Comparison of ENCODE assay signal across 8 cellular contexts in the genomic region with DNA sequence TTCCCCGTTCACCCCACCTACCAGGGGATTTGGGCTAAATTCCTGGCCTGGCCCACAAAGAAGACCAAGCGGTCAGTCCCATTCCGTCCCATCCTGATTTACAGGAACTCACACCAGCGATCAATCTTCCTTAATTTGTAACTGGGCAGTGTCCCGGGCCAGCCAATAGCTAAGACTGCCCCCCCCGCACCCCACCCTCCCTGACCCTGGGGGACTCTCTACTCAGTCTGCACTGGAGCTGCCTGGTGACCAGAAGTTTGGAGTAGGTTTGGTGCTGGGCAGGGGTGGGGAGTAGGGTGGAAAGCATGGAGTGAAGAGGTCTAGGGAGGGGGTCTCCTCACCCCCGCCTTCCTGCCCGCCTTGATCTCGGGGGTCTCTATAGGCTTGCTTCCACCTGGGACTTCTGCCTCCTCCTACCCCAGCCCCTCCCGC. TPM values are rescaled to one million over a fixed set of nuclear protein-coding genes. Genes with fewer than 3 reads are reported as not detected.
A peak's percentile ranks its signal among the peaks of the same experiment; 100 is the strongest.
DNase-seq lines count a peak whose midpoint lies in the region; ATAC-seq and TF ChIP-seq lines count a peak whose summit lies in the region.

Gene SERPING1 (plus strand): TSS at position 225 of the 432 bp plus-strand sequence. CDS start 586 bp downstream, outside the sequence.

- H3K9ac ChIP-seq in ES-I3 (ENCODE audit: low read depth, low read length) (peak within 1 kb of the TSS; percentile 46), iPS-20b (ENCODE audit: low read depth, low read length) (peak within 1 kb of the TSS; percentile 75)

- H3K4me3 ChIP-seq in iPS-20b (ENCODE audit: low read length) (peak within 1 kb of the TSS; percentile 72), gastrocnemius medialis (peak within 1 kb of the TSS; percentile 51 to 64 (median 60))

- peaks cover 17% of the 10 kb centered on the region for H3K4me1 ChIP-seq in ES-I3 (ENCODE audit: insufficient read depth, low read length)
- peaks cover 12% of the 10 kb centered on the region; the same call in 1 of the 2 replicates for H3K4me1 ChIP-seq in iPS-20b (ENCODE audit: insufficient read depth, low read length)
- peaks cover 0 to 7% of the 10 kb centered on the region in 2 donors for H3K4me1 ChIP-seq in gastrocnemius medialis

- H3K27me3 Mint-ChIP-seq in activated T-helper 2 cell treated with anti-CD3 and anti-CD28 coated beads, Interferon-gamma antibody, Interleukin-2, Interleukin-4, amounts not matched to agents 10 μg/mL and 5 μg/mL and 100 μg/mL, durations not matched to agents 14 hours and 24 hours and 36 hours (ENCODE audit: low read depth), result peaks cover 43% of the 10 kb centered on the region

- no peaks in the 10 kb centered on the region for H3K9me3 Mint-ChIP-seq in activated T-helper 2 cell treated with anti-CD3 and anti-CD28 coated beads, Interferon-gamma antibody, Interleukin-2, Interleukin-4, amounts not matched to agents 10 μg/mL and 5 μg/mL and 100 μg/mL, durations not matched to agents 14 hours and 24 hours and 36 hours

- peak; percentile 77 to 82 for ATAC-seq in gastrocnemius medialis

- TF ChIP-seq POLR2A in gastrocnemius medialis (IDR thresholded peaks at IDR 0.05), result no peak

- H3K9me3 ChIP-seq in ES-I3 (ENCODE audit: control insufficient read depth, insufficient read depth, low read length) (no peaks in the 10 kb centered on the region), iPS-20b (ENCODE audit: insufficient read depth, low read depth, low read length) (no peaks in the 10 kb centered on the region), gastrocnemius medialis (no peaks in the 10 kb centered on the region)

- TF ChIP-seq CTCF in gastrocnemius medialis (IDR thresholded peaks at IDR 0.05 in 4 of 5, conservative IDR thresholded peaks at IDR 0.05 in 1 of 5), result no peak

- no peaks in the 10 kb centered on the region for H3K27me3 ChIP-seq in iPS-20b (ENCODE audit: insufficient read depth, low read length)
- H3K27me3 ChIP-seq in gastrocnemius medialis, result peaks cover 4 to 16% (median 6%) of the 10 kb centered on the region in 3 donors

- DNase-seq in caudate nucleus (lab: John Stamatoyannopoulos, UW) (peak in 11 of 61 donors; percentile 1 to 58 (median 15)), gastrocnemius medialis (peak; percentile 44 to 72), activated T-cell treated with anti-CD3 and anti-CD28 coated beads for 4 hours (no peak), NCI-H2227 treated with DMSO at 0.1 percent for 48 hours (lab: John Stamatoyannopoulos, UW) (no peak)
- no peak for DNase-seq in stimulated activated CD4-positive, alpha-beta T cell treated with anti-CD3 and anti-CD28 coated beads, Interleukin-4, amount 100 ng/mL, for 24 hours
- DNase-seq in activated T-helper 2 cell treated with anti-CD3 and anti-CD28 coated beads, Interferon-gamma antibody, Interleukin-2, Interleukin-4, amounts not matched to agents 10 μg/mL and 5 μg/mL and 100 μg/mL, durations not matched to agents 14 hours and 24 hours and 36 hours (ENCODE audit: low spot score), result no peak

- intact Hi-C loops in gastrocnemius medialis (cut with DNase I; ENCODE audit: low total_unique reads), result loop anchor here (2.0 kb wide), 1 partner anchor 31 kb away; the partner anchor contains the start of gene UBE2L6
- intact Hi-C loops in activated T-helper 2 cell treated with anti-CD3 and anti-CD28 coated beads, Interferon-gamma antibody, Interleukin-2, Interleukin-4, amounts not matched to agents 10 μg/mL and 5 μg/mL and 100 μg/mL, durations not matched to agents 14 hours and 24 hours and 36 hours (cut with micrococcal nuclease), result no loop called here

- H3K27ac ChIP-seq in caudate nucleus (ENCODE audit: low read depth, low read length) (peak within 1 kb of the TSS; percentile 39), iPS-20b (ENCODE audit: low read length) (peak within 1 kb of the TSS; percentile 77), gastrocnemius medialis (peak within 1 kb of the TSS; percentile 76 to 90 (median 84))

- H3K36me3 Mint-ChIP-seq in activated T-helper 2 cell treated with anti-CD3 and anti-CD28 coated beads, Interferon-gamma antibody, Interleukin-2, Interleukin-4, amounts not matched to agents 10 μg/mL and 5 μg/mL and 100 μg/mL, durations not matched to agents 14 hours and 24 hours and 36 hours (ENCODE audit: low read depth), result no peaks in the 10 kb centered on the region

- no peak within 1 kb of the TSS for H3K27ac Mint-ChIP-seq in activated T-helper 2 cell treated with anti-CD3 and anti-CD28 coated beads, Interferon-gamma antibody, Interleukin-2, Interleukin-4, amounts not matched to agents 10 μg/mL and 5 μg/mL and 100 μg/mL, durations not matched to agents 14 hours and 24 hours and 36 hours

- H3K4me3 Mint-ChIP-seq in activated T-helper 2 cell treated with anti-CD3 and anti-CD28 coated beads, Interferon-gamma antibody, Interleukin-2, Interleukin-4, amounts not matched to agents 10 μg/mL and 5 μg/mL and 100 μg/mL, durations not matched to agents 14 hours and 24 hours and 36 hours (ENCODE audit: low read depth), result no peak within 1 kb of the TSS

- in situ Hi-C loops in gastrocnemius medialis (cut with MboI; ENCODE audit: low sequenced_read_pairs in 4 of 4), result no loop called here

- H3K36me3 ChIP-seq in ES-I3 (ENCODE audit: insufficient read depth, low read length) (no peaks in the 10 kb centered on the region), iPS-20b (ENCODE audit: insufficient read depth, low read depth, low read length) (0 out of 2 replicates have a peak, but pooled peaks cover 4% of the 10 kb centered on the region), gastrocnemius medialis (no peaks in the 10 kb centered on the region)

- H3K4me1 Mint-ChIP-seq in activated T-helper 2 cell treated with anti-CD3 and anti-CD28 coated beads, Interferon-gamma antibody, Interleukin-2, Interleukin-4, amounts not matched to agents 10 μg/mL and 5 μg/mL and 100 μg/mL, durations not matched to agents 14 hours and 24 hours and 36 hours (ENCODE audit: low read depth), result no peaks in the 10 kb centered on the region

RNA-seq across cellular contexts. Expression of gene SERPING1, which starts in this region (rescaled TPM):
- total RNA-seq in gastrocnemius medialis, result 100 to 1,000 TPM in 3 of 4 donors, 10 to 100 TPM in 1; 90.0 to 171 (median 106) TPM
- not detected in 2 replicates for total RNA-seq in activated T-helper 2 cell treated with anti-CD3 and anti-CD28 coated beads, Interferon-gamma antibody, Interleukin-2, Interleukin-4, amounts not matched to agents 10 μg/mL and 5 μg/mL and 100 μg/mL, durations not matched to agents 14 hours and 24 hours and 36 hours

Comparison
In these comparisons a context has a peak if more than half of its experiments do, and no peak if none do; other contexts are left out.
1. RNA of gene SERPING1 (total RNA-seq): 90.0 to 171 TPM in gastrocnemius medialis; not detected in activated T-helper 2 cell treated with anti-CD3 and anti-CD28 coated beads, Interferon-gamma antibody, Interleukin-2, Interleukin-4, amounts not matched to agents 10 μg/mL and 5 μg/mL and 100 μg/mL, durations not matched to agents 14 hours and 24 hours and 36 hours; every median in the first group is over 10 times any median in the second.
2. DNase-seq: peak in gastrocnemius medialis (2 of 2); none in stimulated activated CD4-positive, alpha-beta T cell treated with anti-CD3 and anti-CD28 coated beads, Interleukin-4, amount 100 ng/mL, for 24 hours (single experiment), activated T-cell treated with anti-CD3 and anti-CD28 coated beads for 4 hours (single experiment), activated T-helper 2 cell treated with anti-CD3 and anti-CD28 coated beads, Interferon-gamma antibody, Interleukin-2, Interleukin-4, amounts not matched to agents 10 μg/mL and 5 μg/mL and 100 μg/mL, durations not matched to agents 14 hours and 24 hours and 36 hours (single experiment) and NCI-H2227 treated with DMSO at 0.1 percent for 48 hours (single experiment).
3. Peak in every context shown above with its lines, with median percentiles within 50 percentile points of each other: H3K27ac ChIP-seq.